15 cellular contexts compared by ENCODE assay signal in the genomic region with DNA sequence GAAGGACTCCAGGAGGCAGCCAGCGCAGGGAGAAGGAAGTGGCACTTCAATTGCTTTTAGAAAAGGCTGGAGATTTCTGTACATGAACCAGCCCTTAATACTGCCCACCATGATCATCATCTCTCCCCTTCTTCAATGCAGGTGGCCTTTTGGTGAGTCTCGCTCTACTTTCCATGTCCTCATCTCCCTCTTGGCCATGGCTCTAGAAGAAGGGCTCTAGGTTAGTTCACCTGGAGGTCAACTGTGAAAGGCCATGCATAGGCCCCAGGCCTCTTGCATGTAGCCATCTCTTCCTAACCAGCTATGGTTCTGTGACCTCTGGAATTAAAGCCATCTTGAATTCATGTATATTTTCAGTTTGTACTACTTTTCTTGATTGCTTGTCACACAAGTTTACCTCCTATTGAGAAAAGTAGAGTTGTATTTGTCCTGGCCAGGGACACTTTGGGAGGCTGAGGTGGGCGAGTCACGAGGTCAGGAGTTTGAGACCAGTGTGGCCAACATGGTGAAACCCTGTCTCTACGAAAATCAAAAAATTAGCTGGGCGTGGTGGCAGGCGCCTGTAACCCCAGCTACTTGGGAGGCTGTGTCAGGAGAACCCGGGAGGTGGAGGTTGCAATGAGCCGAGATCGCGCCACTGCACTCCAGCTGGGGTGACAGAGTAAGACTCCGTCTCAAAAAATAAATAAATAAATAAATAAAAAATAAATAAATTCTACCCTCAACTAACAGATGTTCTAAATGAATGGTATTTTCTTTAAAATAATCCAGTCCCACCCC. TPM values are rescaled to one million over a fixed set of nuclear protein-coding genes. Genes with fewer than 3 reads are reported as not detected.
DNase-seq lines count a peak whose midpoint lies in the region; ATAC-seq and TF ChIP-seq lines count a peak whose summit lies in the region.
"Had no signal": no experiment of that assay in that cellular context is flagged by ENCODE, and none has a peak within 500 bp of the region (broad histone marks: within the 10 kb centered on the region; RNA-seq: fewer than 3 reads in every experiment).

No MANE protein-coding gene starts in this region.

- no peak overlapping the region for H2AFZ ChIP-seq in parathyroid adenoma

- peak overlapping the region; percentile 35 for H3K27ac ChIP-seq in right cardiac atrium (ENCODE audit: low read length)
- H3K27ac ChIP-seq in parathyroid adenoma, result peak overlapping the region; percentile 75
- H3K27ac ChIP-seq: foreskin keratinocyte, upper lobe of right lung had no signal

- ATAC-seq in right cardiac atrium (no peak), HG03469 (IDR thresholded peaks at IDR 0.05; ENCODE audit: unreplicated experiment) (no peak)
- ATAC-seq: foreskin keratinocyte, upper lobe of right lung had no signal

- no peaks in the 10 kb centered on the region for H3K36me3 ChIP-seq in parathyroid adenoma (ENCODE audit: control insufficient read depth, insufficient read depth, low read length)
- H3K36me3 ChIP-seq: cardiac muscle cell, upper lobe of right lung had no signal

- H3K4me1 ChIP-seq in right cardiac atrium (ENCODE audit: control insufficient read depth, insufficient read depth, low read length), result peaks cover 10% of the 10 kb centered on the region
- H3K4me1 ChIP-seq in parathyroid adenoma, result peaks cover 22% of the 10 kb centered on the region
- H3K4me1 ChIP-seq: foreskin keratinocyte had no signal

- H3K4me3 Mint-ChIP-seq in brain, result peak overlapping the region; percentile 19 to 87 (median 79)

- H3K4me3 ChIP-seq in right cardiac atrium (ENCODE audit: low read length), result no peak overlapping the region
- H3K4me3 ChIP-seq in parathyroid adenoma (ENCODE audit: low read depth, low read length), result no peak overlapping the region
- H3K4me3 ChIP-seq: cardiac muscle cell, upper lobe of right lung had no signal

- H3K9me3 ChIP-seq in right cardiac atrium (ENCODE audit: control insufficient read depth, low read length), result no peaks in the 10 kb centered on the region
- H3K9me3 ChIP-seq in parathyroid adenoma (ENCODE audit: control insufficient read depth, low read length), result no peaks in the 10 kb centered on the region
- H3K9me3 ChIP-seq: upper lobe of right lung had no signal

- 98% methylated on average over 12 of the region's 12 CpGs for WGBS in right cardiac atrium

- DNase-seq in right cardiac atrium (no peak), cardiac septum (ENCODE audit: low spot score) (no peak), medulla oblongata (ENCODE audit: extremely low spot score) (no peak), NCI-H524 (lab: John Stamatoyannopoulos, UW) (no peak)
- DNase-seq in activated CD8-positive, alpha-beta memory T cell treated with anti-CD3 and anti-CD28 coated beads, Interleukin-2, amount 50 U/mL, for 4 hours, result no peak
- DNase-seq: activated gamma-delta T cell, foreskin keratinocyte, midbrain, SHP77, T1000, upper lobe of right lung had no signal

- peaks cover 11% of the 10 kb centered on the region for H3K36me3 Mint-ChIP-seq in brain

- H3K9ac ChIP-seq in parathyroid adenoma, result no peak overlapping the region

- no peak for TF ChIP-seq CTCF in brain (conservative IDR thresholded peaks at IDR 0.05)
- TF ChIP-seq CTCF in parathyroid adenoma (IDR thresholded peaks at IDR 0.05), result no peak

- H3K9me3 Mint-ChIP-seq in brain, result no peaks in the 10 kb centered on the region

- peaks cover 77% of the 10 kb centered on the region for H3K4me1 Mint-ChIP-seq in brain

- H3K27me3 Mint-ChIP-seq in brain, result peaks cover 5% of the 10 kb centered on the region

- intact Hi-C loops in right cardiac atrium (cut with DNase I) (loop anchor here in 3 of 4 donors (5.0 to 10.0 kb wide), 3 partner anchors 52 to 86 kb away; no protein-coding TSS in a partner anchor), cardiac septum (cut with DNase I) (loop anchor here (5.0 kb wide), 1 partner anchor 326 kb away; no protein-coding TSS in a partner anchor)

- H3K79me2 ChIP-seq in parathyroid adenoma, result peaks cover 3% of the 10 kb centered on the region

- peak overlapping the region in 3 of 5 experiments; percentile 96 for H3K27ac Mint-ChIP-seq in brain

- H3K27me3 ChIP-seq in right cardiac atrium (ENCODE audit: control insufficient read depth, insufficient read depth) (no peaks in the 10 kb centered on the region), parathyroid adenoma (ENCODE audit: control insufficient read depth, insufficient read depth, low read length) (no peaks in the 10 kb centered on the region)
- H3K27me3 ChIP-seq: cardiac muscle cell, foreskin keratinocyte, upper lobe of right lung had no signal

- H3K4me2 ChIP-seq in parathyroid adenoma (ENCODE audit: low read length), result no peak overlapping the region

RNA-seq across cellular contexts. Expression of gene MXI1, which starts 15.7 kb away (rescaled TPM):
- total RNA-seq in right cardiac atrium (10 to 100 TPM; 57.5 to 91.3 (median 62.4) TPM), cardiac septum (59.2 TPM)
- polyA plus RNA-seq in right cardiac atrium (35.5 TPM), brain (ENCODE audit: insufficient read depth, low read depth, low replicate concordance) (44.0 TPM)
